ENCODE assay signal across 1 cellular context in genomic region chr5:172731286-172732073, GRCh38.
TF ChIP-seq lines count a peak whose summit lies in the region.

No MANE protein-coding gene starts in this region.

TF ChIP-seq in H1, 55 proteins besides CTCF, POLR2A, EP300 and RAD21:
- 0 out of 2 replicates have a peak, but pooled peaks have one; percentile 5 for TF ChIP-seq ATF3 (IDR thresholded peaks at IDR 0.05; ENCODE audit: insufficient read depth, low read depth, low read length)
- TF ChIP-seq JUN (IDR thresholded peaks at IDR 0.05; ENCODE audit: low read depth, low read length) = no peak
- TF ChIP-seq SIX5 (IDR thresholded peaks at IDR 0.05; ENCODE audit: low read depth, low read length) = no peak
- no peak for TF ChIP-seq POU5F1 (IDR thresholded peaks at IDR 0.05; ENCODE audit: low read depth, low read length)
- TF ChIP-seq BRCA1 (IDR thresholded peaks at IDR 0.05; ENCODE audit: low read depth, low read length) = no peak
- TF ChIP-seq KDM1A (IDR thresholded peaks at IDR 0.05; ENCODE audit: borderline replicate concordance, low read length) = peak; percentile 72; the same call in 1 of the 2 replicates
- no peak for TF ChIP-seq USF2 (IDR thresholded peaks at IDR 0.05; ENCODE audit: low read length)
- TF ChIP-seq JUND (IDR thresholded peaks at IDR 0.05; ENCODE audit: low read length) = peak; percentile 22; the same call in 1 of the 2 replicates
- TF ChIP-seq SAP30 (IDR thresholded peaks at IDR 0.05; ENCODE audit: insufficient read depth, insufficient replicate concordance, low read length) = no peak
- TF ChIP-seq MAX (IDR thresholded peaks at IDR 0.05) = peak; percentile 59
- TF ChIP-seq MAFK (IDR thresholded peaks at IDR 0.05; ENCODE audit: low read depth, low read length) = no peak
- no peak for TF ChIP-seq CHD7 (IDR thresholded peaks at IDR 0.05; ENCODE audit: insufficient replicate concordance, low read length)
- no peak for TF ChIP-seq BACH1 (IDR thresholded peaks at IDR 0.05; ENCODE audit: low read length)
- TF ChIP-seq E2F6 (IDR thresholded peaks at IDR 0.05) = 0 out of 2 replicates have a peak, but pooled peaks have one; percentile 22
- TF ChIP-seq HDAC2 (IDR thresholded peaks at IDR 0.05; ENCODE audit: borderline replicate concordance in 1 of 2, low read depth in 2 of 2, low read length in 2 of 2) = no peak
TF ChIP-seq in H1: peak in this region for 5.
